ENCODE assay signal across 11 cellular contexts in genomic region chr1:163035791-163036249, GRCh38. TPM values are rescaled to one million over a fixed set of nuclear protein-coding genes. Genes with fewer than 3 reads are reported as not detected.
A peak's percentile ranks its signal among the peaks of the same experiment; 100 is the strongest.
DNase-seq lines count a peak whose midpoint lies in the region; ATAC-seq, FAIRE-seq and TF ChIP-seq lines count a peak whose summit lies in the region.
"Had no signal": no experiment of that assay in that cellular context is flagged by ENCODE, and none has a peak within 500 bp of the region (broad histone marks: within the 10 kb centered on the region; RNA-seq: fewer than 3 reads in every experiment).

No MANE protein-coding gene starts in this region.

- no peak for TF ChIP-seq CTCF in endothelial cell of umbilical vein (IDR thresholded peaks at IDR 0.05; ENCODE audit: extremely low read depth in 1 of 2, insufficient read depth in 1 of 2, low read depth in 1 of 2, low read length in 2 of 2)

- TF ChIP-seq POLR2A in endothelial cell of umbilical vein (IDR thresholded peaks at IDR 0.05; ENCODE audit: low read depth, low read length) = no peak

- ATAC-seq in GM19455 (IDR thresholded peaks at IDR 0.05; ENCODE audit: unreplicated experiment) = no peak
- no peak for ATAC-seq in HG03025 (IDR thresholded peaks at IDR 0.05; ENCODE audit: low FRiP score, unreplicated experiment)

- peak overlapping the region; percentile 54 for H3K27ac ChIP-seq in endothelial cell of umbilical vein (ENCODE audit: insufficient read depth, low read depth, low read length)
- H3K27ac ChIP-seq: hepatocyte had no signal

- no peaks in the 10 kb centered on the region for H3K36me3 ChIP-seq in endothelial cell of umbilical vein (ENCODE audit: control insufficient read depth in 2 of 2, extremely low read depth in 1 of 2, insufficient read depth in 2 of 2, low read length in 2 of 2)

- intact Hi-C loops in endothelial cell of umbilical vein (cut with micrococcal nuclease) = loop anchor here (2.0 kb wide), 2 partner anchors 33 to 51 kb away; partner anchors contain the start of gene RGS4

- peaks cover 21% of the 10 kb centered on the region for H3K4me1 ChIP-seq in endothelial cell of umbilical vein (ENCODE audit: control insufficient read depth, extremely low read depth, insufficient read depth, low read length)

- H3K9ac ChIP-seq in endothelial cell of umbilical vein (replicated peaks; ENCODE audit: extremely low read depth, insufficient read depth, low read length) = peak overlapping the region; percentile 8

- CTCF ChIA-PET in endothelial cell of umbilical vein (lab: Charles Lee) = interaction anchor here (1.4 to 1.7 kb wide), 2 partner anchors 34 to 140 kb away, joined by 4 to 5 read pairs; partner anchors contain the start of gene RGS4

- BruUV-seq in endothelial cell of umbilical vein (replicated peaks; lab: Mats Ljungman, UMichigan) = no TSS peak

- FAIRE-seq in endothelial cell of umbilical vein (lab: Jason Lieb, UNC) = peak; percentile 79
- FAIRE-seq: GM12891 had no signal

- dilution Hi-C loops in endothelial cell of umbilical vein (cut with MboI; ENCODE audit: extremely low pct_ligation_motif_present, low sequenced_read_pairs) = no loop called here

- H3K79me2 ChIP-seq in endothelial cell of umbilical vein (ENCODE audit: control insufficient read depth, insufficient read depth, low read length) = no peaks in the 10 kb centered on the region
- H3K79me2 ChIP-seq: hepatocyte had no signal

- peak overlapping the region; percentile 42 for H3K4me2 ChIP-seq in endothelial cell of umbilical vein (ENCODE audit: insufficient read depth, low read length)
- H3K4me2 ChIP-seq: hepatocyte had no signal

- POLR2A ChIA-PET in endothelial cell of umbilical vein (lab: Charles Lee) = no interaction called here

- peak overlapping the region; percentile 5 for H2AFZ ChIP-seq in endothelial cell of umbilical vein (ENCODE audit: low read depth, low read length)
- H2AFZ ChIP-seq: hepatocyte had no signal

- H3K9me3 ChIP-seq in endothelial cell of umbilical vein (replicated peaks; ENCODE audit: control insufficient read depth, insufficient read depth, low read length) = no peaks in the 10 kb centered on the region

- no peak overlapping the region for H3K4me3 ChIP-seq in endothelial cell of umbilical vein (replicated peaks in 1 of 3; ENCODE audit: insufficient read depth in 1 of 3, low read depth in 1 of 3, low read length in 3 of 3)
- H3K4me3 ChIP-seq: hepatocyte had no signal

- H3K9me1 ChIP-seq in endothelial cell of umbilical vein (replicated peaks; ENCODE audit: control insufficient read depth, extremely low read depth, insufficient read depth, low read length) = no peaks in the 10 kb centered on the region

- no peaks in the 10 kb centered on the region for H4K20me1 ChIP-seq in endothelial cell of umbilical vein (replicated peaks; ENCODE audit: control insufficient read depth, extremely low read depth, insufficient read depth, low read length)

- DNase-seq in H4 (ENCODE audit: low spot score) = peak; percentile 54
- peak; percentile 81 for DNase-seq in NCI-H2227 (lab: John Stamatoyannopoulos, UW; ENCODE audit: unreplicated experiment)
- peak; percentile 72 for DNase-seq in endothelial cell of umbilical vein (ENCODE audit: low read depth, low spot score)
- peak; percentile 41 for DNase-seq in pulmonary artery endothelial cell (ENCODE audit: low read depth, low spot score)
- DNase-seq in medulla oblongata (ENCODE audit: extremely low spot score) = no peak
- DNase-seq: NCI-H774, occipital lobe had no signal

- no peaks in the 10 kb centered on the region for H3K27me3 ChIP-seq in endothelial cell of umbilical vein (ENCODE audit: control insufficient read depth in 2 of 2, insufficient read depth in 2 of 2, low read length in 2 of 2)
- H3K27me3 ChIP-seq: hepatocyte had no signal

TF ChIP-seq in endothelial cell of umbilical vein, 7 proteins besides CTCF, POLR2A, EP300 and RAD21:
- TF ChIP-seq JUN (IDR thresholded peaks at IDR 0.05; ENCODE audit: borderline replicate concordance, insufficient read depth, insufficient read length, low read depth) (no peak), GATA2 (IDR thresholded peaks at IDR 0.05; ENCODE audit: insufficient read depth, insufficient read length, low read depth, low read length) (peak; percentile 96), FOS (IDR thresholded peaks at IDR 0.05; ENCODE audit: borderline replicate concordance, insufficient read depth, low read length) (peak; percentile 96)

RNA-seq across cellular contexts. Expression of gene RGS4, which starts 33.3 kb away (rescaled TPM):
- 0.25 and 0.31 TPM in 2 replicates for total RNA-seq in H4 (2014; rRNA removed; shearing (Covaris generic))
- total RNA-seq in endothelial cell of umbilical vein (54.9 and 59.3 TPM in 2 replicates), pulmonary artery endothelial cell (280 and 292 TPM in 2 replicates)
- polyA plus RNA-seq in endothelial cell of umbilical vein = 7.9 and 14.6 TPM in 2 replicates
- 31.7 and 33.7 TPM in 2 replicates for polyA plus RNA-seq in endothelial cell of umbilical vein (2011; cell fraction: cytosol; rRNA removed)
- 22.4 and 40.9 TPM in 2 replicates for polyA plus RNA-seq in endothelial cell of umbilical vein (2011; cell fraction: nucleus; rRNA removed)
- polyA plus RNA-seq in endothelial cell of umbilical vein (2012) = 50.5 and 91.9 TPM in 2 replicates
- polyA minus RNA-seq in endothelial cell of umbilical vein = 10.0 and 13.0 TPM in 2 replicates
- not detected for polyA minus RNA-seq in endothelial cell of umbilical vein (2011; cell fraction: cytosol; rRNA and poly(A)+ RNA removed)
- 16.4 and 38.2 TPM in 2 replicates for polyA minus RNA-seq in endothelial cell of umbilical vein (2011; cell fraction: nucleus; rRNA and poly(A)+ RNA removed)

Comparison
In these comparisons a context has a peak if more than half of its experiments do, and no peak if none do; other contexts are left out.
1. RNA of gene RGS4, which starts 33.3 kb away (total RNA-seq): 280 to 292 TPM in pulmonary artery endothelial cell and 54.9 to 59.3 TPM in endothelial cell of umbilical vein; 0.25 to 0.31 TPM in H4; every median in the first group is over 10 times any median in the second.